18 cellular contexts compared by ENCODE assay signal in the genomic region with DNA sequence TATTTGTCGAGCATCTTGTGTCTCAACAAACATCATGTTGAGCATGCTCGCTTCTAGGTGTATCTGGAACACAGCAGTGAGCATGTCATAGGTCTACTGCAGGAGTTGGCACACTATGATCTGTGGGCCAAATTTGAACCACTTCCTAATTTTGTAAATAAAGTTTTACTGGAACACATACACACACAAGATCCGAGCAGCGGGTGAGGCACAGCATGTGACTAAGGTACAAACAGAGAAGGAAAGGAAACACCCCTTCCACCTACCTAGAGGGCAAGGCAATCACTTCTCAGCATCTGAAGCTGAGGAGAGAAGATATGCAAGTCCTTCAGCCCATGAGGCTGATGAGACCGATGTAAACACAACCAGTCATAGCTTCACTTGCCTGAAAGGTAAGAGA.
DNase-seq lines count a peak whose midpoint lies in the region; ATAC-seq, FAIRE-seq and TF ChIP-seq lines count a peak whose summit lies in the region.
"Had no signal": no experiment of that assay in that cellular context is flagged by ENCODE, and none has a peak within 500 bp of the region (broad histone marks: within the 10 kb centered on the region; RNA-seq: fewer than 3 reads in every experiment).

No MANE protein-coding gene starts in this region.

- TF ChIP-seq CTCF in OCI-LY7 (conservative IDR thresholded peaks at IDR 0.05; ENCODE audit: low read length), result no peak
- TF ChIP-seq CTCF in GM12878 (IDR thresholded peaks at IDR 0.05 in 2 of 3, conservative IDR thresholded peaks at IDR 0.05 in 1 of 3; ENCODE audit: control insufficient read depth in 2 of 3, extremely low read depth in 1 of 3, insufficient read depth in 1 of 3, low read depth in 3 of 3, low read length in 3 of 3), result no peak

- no peaks in the 10 kb centered on the region for H3K27me3 ChIP-seq in GM12878 (replicated peaks in 1 of 2; ENCODE audit: control insufficient read depth in 2 of 2, insufficient read depth in 2 of 2, low read length in 1 of 2)
- no peaks in the 10 kb centered on the region for H3K27me3 ChIP-seq in CD4-positive, alpha-beta memory T cell (ENCODE audit: insufficient read depth, low read length)
- H3K27me3 ChIP-seq: BE2C had no signal

- no peak for ATAC-seq in GM12878
- no peak for ATAC-seq in GM19324 (IDR thresholded peaks at IDR 0.05; ENCODE audit: low FRiP score, unreplicated experiment)
- ATAC-seq: HepG2 had no signal

- H3K79me2 ChIP-seq in OCI-LY7 (ENCODE audit: insufficient read depth, low read depth, low read length), result no peaks in the 10 kb centered on the region
- no peaks in the 10 kb centered on the region for H3K79me2 ChIP-seq in GM12878 (ENCODE audit: control insufficient read depth, insufficient read depth, low read length)

- peaks cover 0 to 4% (median 0%) of the 10 kb centered on the region in 8 donors for H3K9me3 Mint-ChIP-seq in CD4-positive, alpha-beta memory T cell

- H3K27me3 Mint-ChIP-seq in CD4-positive, alpha-beta memory T cell, result peaks cover 0 to 6% of the 10 kb centered on the region in 2 donors

- RAD21 ChIA-PET in GM12878 (lab: Charles Lee; ENCODE audit: unreplicated experiment), result no interaction called here

- H3K27ac ChIP-seq in OCI-LY7 (ENCODE audit: low read depth, low read length, poor library complexity, severe bottlenecking) (no peak overlapping the region), GM12878 (ENCODE audit: control insufficient read depth, insufficient read depth) (no peak overlapping the region)
- H3K27ac ChIP-seq in CD4-positive, alpha-beta memory T cell (ENCODE audit: low read depth, low read length), result no peak overlapping the region

- 35% methylated on average over 5 of the region's 5 CpGs for WGBS in GM12878 (ENCODE audit: insufficient coverage, insufficient replicate concordance, low lambda C conversion rate, missing lambda C conversion rate)

- SMC1A ChIA-PET in GM12878 (lab: Charles Lee; ENCODE audit: uncharacterized antibody, unreplicated experiment), result interaction anchor here (1.0 to 2.4 kb wide), 3 partner anchors 11 to 38 kb away, joined by 3 to 11 read pairs (median 4); no protein-coding TSS in a partner anchor

- H3K9ac ChIP-seq in GM12878 (ENCODE audit: control insufficient read depth, insufficient read depth, low read length), result no peak overlapping the region

- POLR2A ChIA-PET in OCI-LY7 (lab: Charles Lee), result no interaction called here
- POLR2A ChIA-PET in GM12878 (lab: Charles Lee), result no interaction called here
- POLR2A ChIA-PET in CD4-positive, alpha-beta memory T cell (lab: Charles Lee; ENCODE audit: partially characterized antibody), result no interaction called here

- no peaks in the 10 kb centered on the region for H3K36me3 Mint-ChIP-seq in CD4-positive, alpha-beta memory T cell
- H3K36me3 Mint-ChIP-seq: CD4-positive, CD25-positive, alpha-beta regulatory T cell; IgD-negative memory B cell had no signal

- TF ChIP-seq POLR2A in GM12878 (IDR thresholded peaks at IDR 0.05; ENCODE audit: low read depth, low read length), result no peak

- peak overlapping the region; percentile 12; the same call in 1 of the 2 replicates for H2AFZ ChIP-seq in OCI-LY7 (ENCODE audit: low read length)
- H2AFZ ChIP-seq in GM12878 (ENCODE audit: control insufficient read depth, low read depth, low read length), result no peak overlapping the region

- H3K4me1 ChIP-seq in OCI-LY7 (ENCODE audit: insufficient read depth, low read length, poor library complexity, severe bottlenecking) (peaks cover 14% of the 10 kb centered on the region), GM12878 (ENCODE audit: control insufficient read depth, insufficient read depth, low read length) (no peaks in the 10 kb centered on the region)
- no peaks in the 10 kb centered on the region for H3K4me1 ChIP-seq in CD4-positive, alpha-beta memory T cell (ENCODE audit: insufficient read depth, low read length)
- H3K4me1 ChIP-seq: BE2C, Caco-2 had no signal

- no peak overlapping the region for H3K4me2 ChIP-seq in OCI-LY7 (ENCODE audit: low read length)
- H3K4me2 ChIP-seq in GM12878 (ENCODE audit: control insufficient read depth, insufficient read depth), result no peak overlapping the region

- no peaks in the 10 kb centered on the region for H3K9me2 ChIP-seq in OCI-LY7 (ENCODE audit: insufficient read depth, low read length)

- H3K9me3 ChIP-seq in OCI-LY7 (ENCODE audit: low read length), result 0 out of 2 replicates have a peak, but pooled peaks cover 3% of the 10 kb centered on the region
- no peaks in the 10 kb centered on the region for H3K9me3 ChIP-seq in GM12878 (replicated peaks; ENCODE audit: control insufficient read depth, insufficient read depth, low read length)
- no peaks in the 10 kb centered on the region for H3K9me3 ChIP-seq in CD4-positive, alpha-beta memory T cell (ENCODE audit: control insufficient read depth in 1 of 2, low read length in 2 of 2)
- H3K9me3 ChIP-seq: BE2C, Caco-2 had no signal

- H4K20me1 ChIP-seq in OCI-LY7 (ENCODE audit: insufficient read depth, low read length), result no peaks in the 10 kb centered on the region
- H4K20me1 ChIP-seq in GM12878 (ENCODE audit: control insufficient read depth, insufficient read depth), result no peaks in the 10 kb centered on the region

- no peak for TF ChIP-seq EP300 in GM12878 (IDR thresholded peaks at IDR 0.05; ENCODE audit: borderline replicate concordance in 1 of 2, control insufficient read depth in 1 of 2, low read depth in 2 of 2, low read length in 2 of 2)

- TF ChIP-seq RAD21 in GM12878 (IDR thresholded peaks at IDR 0.05; ENCODE audit: insufficient read depth, low read depth, low read length), result no peak

- BruUV-seq in OCI-LY7 (replicated peaks; lab: Mats Ljungman, UMichigan), result no TSS peak
- no TSS peak for BruUV-seq in GM12878 (replicated peaks; lab: Mats Ljungman, UMichigan)

- no peaks in the 10 kb centered on the region for H3K4me1 Mint-ChIP-seq in CD4-positive, alpha-beta memory T cell
- H3K4me1 Mint-ChIP-seq: CD4-positive, CD25-positive, alpha-beta regulatory T cell had no signal

- no peak for DNase-seq in OCI-LY7 (ENCODE audit: low spot score)
- DNase-seq in GM12878 (ENCODE audit: low read depth, low spot score), result no peak
- DNase-seq in islet precursor cell, result peak; percentile 28
- no peak for DNase-seq in NCI-H446 treated with DMSO at 0.1 percent for 48 hours (lab: John Stamatoyannopoulos, UW)
- DNase-seq in CD4-positive, alpha-beta memory T cell, result no peak
- DNase-seq in cortex of kidney (lab: John Stamatoyannopoulos, UW), result no peak
- DNase-seq: BE2C; C1 segment of cervical spinal cord; Caco-2; CD4-positive, CD25-positive, alpha-beta regulatory T cell; GOT3; H7 had no signal

- no peak overlapping the region for H3K4me3 ChIP-seq in OCI-LY7 (ENCODE audit: low read depth, low read length, poor library complexity, severe bottlenecking)
- H3K4me3 ChIP-seq in GM12878, result no peak overlapping the region
- H3K4me3 ChIP-seq in CD4-positive, alpha-beta memory T cell (ENCODE audit: low read length in 2 of 2), result no peak overlapping the region

- no peak overlapping the region for H3K4me3 Mint-ChIP-seq in CD4-positive, alpha-beta memory T cell
- H3K4me3 Mint-ChIP-seq: CD4-positive, CD25-positive, alpha-beta regulatory T cell; IgD-negative memory B cell had no signal

- H3K36me3 ChIP-seq in OCI-LY7 (ENCODE audit: insufficient read depth, low read length), result no peaks in the 10 kb centered on the region
- no peaks in the 10 kb centered on the region for H3K36me3 ChIP-seq in GM12878 (ENCODE audit: control insufficient read depth in 2 of 2, insufficient read depth in 2 of 2, low read length in 1 of 2)
- H3K36me3 ChIP-seq in CD4-positive, alpha-beta memory T cell (ENCODE audit: insufficient read depth, low read length), result no peaks in the 10 kb centered on the region
- H3K36me3 ChIP-seq: BE2C had no signal

- intact Hi-C loops in OCI-LY7 (cut with micrococcal nuclease; ENCODE audit: unreplicated experiment) (no loop called here), GM12878 (cut with micrococcal nuclease; ENCODE audit: unreplicated experiment) (no loop called here)
- intact Hi-C loops in CD4-positive, alpha-beta memory T cell (cut with micrococcal nuclease), result no loop called here

- no peak for FAIRE-seq in GM12878 (lab: Jason Lieb, UNC)
- FAIRE-seq: D721Med, G401.6, GM18507, HepG2 had no signal

- CTCF ChIA-PET in OCI-LY7 (lab: Charles Lee; ENCODE audit: unreplicated experiment) (no interaction called here), GM12878 (lab: Yijun Ruan, JAX) (interaction anchor here (2.0 kb wide), 1 partner anchor 10 kb away, joined by 10 read pairs; no protein-coding TSS in a partner anchor)
- CTCF ChIA-PET in CD4-positive, alpha-beta memory T cell (lab: Charles Lee; ENCODE audit: partially characterized antibody), result no interaction called here

- in situ Hi-C loops in GM12878 (cut with MboI), result no loop called here

- H3K27ac Mint-ChIP-seq in CD4-positive, alpha-beta memory T cell, result no peak overlapping the region
- H3K27ac Mint-ChIP-seq: CD4-positive, CD25-positive, alpha-beta regulatory T cell; IgD-negative memory B cell had no signal

TF ChIP-seq in GM12878, 131 proteins besides CTCF, POLR2A, EP300 and RAD21 (continues in another document):
- TF ChIP-seq WRNIP1 (IDR thresholded peaks at IDR 0.05; ENCODE audit: borderline replicate concordance, low read depth, low read length), result no peak
- TF ChIP-seq CBFB (IDR thresholded peaks at IDR 0.05; ENCODE audit: low read depth), result no peak
- TF ChIP-seq ZNF217 (IDR thresholded peaks at IDR 0.05), result no peak
- TF ChIP-seq TBL1XR1 (IDR thresholded peaks at IDR 0.05; ENCODE audit: low read depth, low read length), result no peak
